In the genomic region with DNA sequence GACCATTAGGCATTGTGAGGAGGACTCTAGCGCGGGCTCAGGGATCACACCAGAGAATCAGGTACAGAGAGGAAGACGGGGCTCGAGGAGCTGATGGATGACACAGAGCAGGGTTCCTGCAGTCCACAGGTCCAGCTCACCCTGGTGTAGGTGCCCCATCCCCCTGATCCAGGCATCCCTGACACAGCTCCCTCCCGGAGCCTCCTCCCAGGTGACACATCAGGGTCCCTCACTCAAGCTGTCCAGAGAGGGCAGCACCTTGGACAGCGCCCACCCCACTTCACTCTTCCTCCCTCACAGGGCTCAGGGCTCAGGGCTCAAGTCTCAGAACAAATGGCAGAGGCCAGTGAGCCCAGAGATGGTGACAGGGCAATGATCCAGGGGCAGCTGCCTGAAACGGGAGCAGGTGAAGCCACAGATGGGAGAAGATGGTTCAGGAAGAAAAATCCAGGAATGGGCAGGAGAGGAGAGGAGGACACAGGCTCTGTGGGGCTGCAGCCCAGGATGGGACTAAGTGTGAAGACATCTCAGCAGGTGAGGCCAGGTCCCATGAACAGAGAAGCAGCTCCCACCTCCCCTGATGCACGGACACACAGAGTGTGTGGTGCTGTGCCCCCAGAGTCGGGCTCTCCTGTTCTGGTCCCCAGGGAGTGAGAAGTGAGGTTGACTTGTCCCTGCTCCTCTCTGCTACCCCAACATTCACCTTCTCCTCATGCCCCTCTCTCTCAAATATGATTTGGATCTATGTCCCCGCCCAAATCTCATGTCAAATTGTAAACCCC, we compare ENCODE assay signal across 1 cellular context.
A peak's percentile ranks its signal among the peaks of the same experiment; 100 is the strongest.
TF ChIP-seq lines count a peak whose summit lies in the region.

No MANE protein-coding gene starts in this region.

TF ChIP-seq in HepG2, 621 proteins besides CTCF, POLR2A, EP300 and RAD21 (continued from another document and continues in another):
- TF ChIP-seq HMGXB3 (CRISPR knock-in tag; IDR thresholded peaks at IDR 0.05; ENCODE audit: borderline replicate concordance), result peak; percentile 73; the same call in 1 of the 2 replicates
- TF ChIP-seq TCF12 (IDR thresholded peaks at IDR 0.05), result no peak
- no peak for TF ChIP-seq TCF12 (CRISPR knock-in tag; IDR thresholded peaks at IDR 0.05)
- no peak for TF ChIP-seq MTA3 (CRISPR knock-in tag; IDR thresholded peaks at IDR 0.05)
- no peak for TF ChIP-seq NFATC3 (CRISPR knock-in tag; IDR thresholded peaks at IDR 0.05)
- TF ChIP-seq ZNF720 (CRISPR knock-in tag; IDR thresholded peaks at IDR 0.05), result no peak
- TF ChIP-seq SETDB1 (CRISPR knock-in tag; IDR thresholded peaks at IDR 0.05; ENCODE audit: borderline replicate concordance), result no peak
- TF ChIP-seq MAZ (IDR thresholded peaks at IDR 0.05; ENCODE audit: borderline replicate concordance, low read depth, low read length), result no peak
- 0 out of 2 replicates have a peak, but pooled peaks have one; percentile 33 for TF ChIP-seq MAZ (CRISPR knock-in tag; IDR thresholded peaks at IDR 0.05; ENCODE audit: low read depth)
- 0 out of 2 replicates have a peak, but pooled peaks have one; percentile 65 for TF ChIP-seq ZNF792 (CRISPR knock-in tag; IDR thresholded peaks at IDR 0.05)
- no peak for TF ChIP-seq ZNF224 (CRISPR knock-in tag; IDR thresholded peaks at IDR 0.05)
- no peak for TF ChIP-seq ZNF296 (CRISPR knock-in tag; conservative IDR thresholded peaks at IDR 0.05)
- TF ChIP-seq ZNF430 (CRISPR knock-in tag; IDR thresholded peaks at IDR 0.05), result no peak
- TF ChIP-seq, protein P1, sequence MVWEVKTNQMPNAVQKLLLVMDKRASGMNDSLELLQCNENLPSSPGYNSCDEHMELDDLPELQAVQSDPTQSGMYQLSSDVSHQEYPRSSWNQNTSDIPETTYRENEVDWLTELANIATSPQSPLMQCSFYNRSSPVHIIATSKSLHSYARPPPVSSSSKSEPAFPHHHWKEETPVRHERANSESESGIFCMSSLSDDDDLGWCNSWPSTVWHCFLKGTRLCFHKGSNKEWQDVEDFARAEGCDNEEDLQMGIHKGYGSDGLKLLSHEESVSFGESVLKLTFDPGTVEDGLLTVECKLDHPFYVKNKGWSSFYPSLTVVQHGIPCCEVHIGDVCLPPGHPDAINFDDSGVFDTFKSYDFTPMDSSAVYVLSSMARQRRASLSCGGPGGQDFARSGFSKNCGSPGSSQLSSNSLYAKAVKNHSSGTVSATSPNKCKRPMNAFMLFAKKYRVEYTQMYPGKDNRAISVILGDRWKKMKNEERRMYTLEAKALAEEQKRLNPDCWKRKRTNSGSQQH (CRISPR knock-in tag; IDR thresholded peaks at IDR 0.05; ENCODE audit: low read depth), result 0 out of 2 replicates have a peak, but pooled peaks have one; percentile 65
- TF ChIP-seq MYNN (CRISPR knock-in tag; IDR thresholded peaks at IDR 0.05; ENCODE audit: low read depth), result no peak
- no peak for TF ChIP-seq CBFB (CRISPR knock-in tag; IDR thresholded peaks at IDR 0.05)
- no peak for TF ChIP-seq ISL2 (CRISPR knock-in tag; IDR thresholded peaks at IDR 0.05)
- TF ChIP-seq ZNF784 (CRISPR knock-in tag; IDR thresholded peaks at IDR 0.05; ENCODE audit: borderline replicate concordance), result no peak
- TF ChIP-seq ZNF558 (CRISPR knock-in tag; IDR thresholded peaks at IDR 0.05; ENCODE audit: borderline replicate concordance), result peak; percentile 40; the same call in 1 of the 2 replicates
- TF ChIP-seq SKIL (CRISPR knock-in tag; IDR thresholded peaks at IDR 0.05; ENCODE audit: borderline replicate concordance), result no peak
- 0 out of 2 replicates have a peak, but pooled peaks have one; percentile 34 for TF ChIP-seq ZNF263 (CRISPR knock-in tag; IDR thresholded peaks at IDR 0.05)
- no peak for TF ChIP-seq RARA (CRISPR knock-in tag; IDR thresholded peaks at IDR 0.05)
- no peak for TF ChIP-seq PHB2 (IDR thresholded peaks at IDR 0.05; ENCODE audit: partially characterized antibody)
- TF ChIP-seq ZNF264 (CRISPR knock-in tag; IDR thresholded peaks at IDR 0.05), result no peak
- no peak for TF ChIP-seq HNF4A (CRISPR knock-in tag; IDR thresholded peaks at IDR 0.05)
- TF ChIP-seq ZNF678 (CRISPR knock-in tag; IDR thresholded peaks at IDR 0.05), result no peak
- no peak for TF ChIP-seq CHD4 (IDR thresholded peaks at IDR 0.05; ENCODE audit: borderline replicate concordance, low read length)
- TF ChIP-seq SAP130 (CRISPR knock-in tag; IDR thresholded peaks at IDR 0.05; ENCODE audit: low read depth), result 0 out of 2 replicates have a peak, but pooled peaks have one; percentile 14
- TF ChIP-seq ISX (CRISPR knock-in tag; conservative IDR thresholded peaks at IDR 0.05), result no peak
- TF ChIP-seq, protein P2, sequence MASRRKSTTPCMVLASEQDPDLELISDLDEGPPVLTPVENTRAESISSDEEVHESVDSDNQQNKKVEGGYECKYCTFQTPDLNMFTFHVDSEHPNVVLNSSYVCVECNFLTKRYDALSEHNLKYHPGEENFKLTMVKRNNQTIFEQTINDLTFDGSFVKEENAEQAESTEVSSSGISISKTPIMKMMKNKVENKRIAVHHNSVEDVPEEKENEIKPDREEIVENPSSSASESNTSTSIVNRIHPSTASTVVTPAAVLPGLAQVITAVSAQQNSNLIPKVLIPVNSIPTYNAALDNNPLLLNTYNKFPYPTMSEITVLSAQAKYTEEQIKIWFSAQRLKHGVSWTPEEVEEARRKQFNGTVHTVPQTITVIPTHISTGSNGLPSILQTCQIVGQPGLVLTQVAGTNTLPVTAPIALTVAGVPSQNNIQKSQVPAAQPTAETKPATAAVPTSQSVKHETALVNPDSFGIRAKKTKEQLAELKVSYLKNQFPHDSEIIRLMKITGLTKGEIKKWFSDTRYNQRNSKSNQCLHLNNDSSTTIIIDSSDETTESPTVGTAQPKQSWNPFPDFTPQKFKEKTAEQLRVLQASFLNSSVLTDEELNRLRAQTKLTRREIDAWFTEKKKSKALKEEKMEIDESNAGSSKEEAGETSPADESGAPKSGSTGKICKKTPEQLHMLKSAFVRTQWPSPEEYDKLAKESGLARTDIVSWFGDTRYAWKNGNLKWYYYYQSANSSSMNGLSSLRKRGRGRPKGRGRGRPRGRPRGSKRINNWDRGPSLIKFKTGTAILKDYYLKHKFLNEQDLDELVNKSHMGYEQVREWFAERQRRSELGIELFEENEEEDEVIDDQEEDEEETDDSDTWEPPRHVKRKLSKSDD (CRISPR knock-in tag; IDR thresholded peaks at IDR 0.05; ENCODE audit: low read depth), result no peak
- TF ChIP-seq NR0B2 (CRISPR knock-in tag; IDR thresholded peaks at IDR 0.05), result no peak
- no peak for TF ChIP-seq ZNF101 (CRISPR knock-in tag; IDR thresholded peaks at IDR 0.05; ENCODE audit: borderline replicate concordance, low read depth)
- no peak for TF ChIP-seq GABPA (IDR thresholded peaks at IDR 0.05; ENCODE audit: low read depth, low read length)
- TF ChIP-seq GABPA (CRISPR knock-in tag; IDR thresholded peaks at IDR 0.05; ENCODE audit: low read depth), result no peak
- no peak for TF ChIP-seq HMGXB4 (CRISPR knock-in tag; IDR thresholded peaks at IDR 0.05; ENCODE audit: borderline replicate concordance in 1 of 2, low read depth in 1 of 2)
- 0 out of 2 replicates have a peak, but pooled peaks have one; percentile 39 for TF ChIP-seq TEAD2 (CRISPR knock-in tag; IDR thresholded peaks at IDR 0.05)
- TF ChIP-seq U2AF1 (optimal IDR thresholded peaks at IDR 0.05; ENCODE audit: low read depth, low read length), result no peak
- TF ChIP-seq FOXA3 (CRISPR knock-in tag; IDR thresholded peaks at IDR 0.05), result no peak
- no peak for TF ChIP-seq ZNF274 (CRISPR knock-in tag; IDR thresholded peaks at IDR 0.05)
- TF ChIP-seq ARID2 (CRISPR knock-in tag; IDR thresholded peaks at IDR 0.05; ENCODE audit: borderline replicate concordance), result no peak
- TF ChIP-seq NKX3-1 (CRISPR knock-in tag; IDR thresholded peaks at IDR 0.05), result no peak
